Comparison of ENCODE assay signal across 16 cellular contexts in the genomic region with DNA sequence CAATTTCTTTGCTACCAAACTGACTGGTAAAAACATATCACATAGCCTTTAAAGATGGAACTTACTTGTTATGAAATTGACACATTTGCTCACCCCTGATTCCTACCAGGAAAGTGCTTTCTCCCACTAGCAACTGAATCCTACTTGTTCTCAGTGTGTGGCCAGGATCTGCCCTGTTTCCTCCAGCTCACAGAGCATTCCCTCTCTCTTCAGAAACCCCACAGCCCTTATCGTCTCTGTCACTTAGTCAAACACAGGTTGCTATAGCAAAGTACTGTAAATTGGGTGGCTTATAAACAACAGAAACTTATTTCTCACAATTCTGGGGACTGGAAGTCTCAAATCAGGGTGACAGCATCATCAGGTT.
A peak's percentile ranks its signal among the peaks of the same experiment; 100 is the strongest.
DNase-seq lines count a peak whose midpoint lies in the region; ATAC-seq and TF ChIP-seq lines count a peak whose summit lies in the region.
"Had no signal": no experiment of that assay in that cellular context is flagged by ENCODE, and none has a peak within 500 bp of the region (broad histone marks: within the 10 kb centered on the region; RNA-seq: fewer than 3 reads in every experiment).

No MANE protein-coding gene starts in this region.

- DNase-seq in EH (ENCODE audit: low read depth) (peak; percentile 80), SK-N-SH (no peak), fibroblast of lung (ENCODE audit: low read depth in 2 of 2) (peak in 1 of 2 donors; percentile 74), sciatic nerve (ENCODE audit: low spot score) (no peak), prostate gland (ENCODE audit: low spot score) (no peak), omental fat pad (ENCODE audit: low spot score) (no peak), KBM-7 (no peak)
- DNase-seq: activated naive CD8-positive, alpha-beta T cell treated with anti-CD3 and anti-CD28 coated beads, Interleukin-2, amount 50 U/mL, for 24 hours; CD4-positive, CD25-positive, alpha-beta regulatory T cell; naive B cell; NCI-H2081 treated with DMSO at 0.1 percent for 48 hours; stimulated activated naive CD8-positive, alpha-beta T cell treated with anti-CD3 and anti-CD28 coated beads, Interleukin-15, Interleukin-2, amounts not matched to agents 100 U/mL and 50 U/mL, for 24 hours had no signal

- intact Hi-C loops in sciatic nerve (cut with DNase I) (no loop called here), prostate gland (cut with DNase I) (no loop called here)

- in situ Hi-C loops in KBM-7 (cut with MboI; ENCODE audit: low pct_unique_long_range_greater_than_20kb, low sequenced_read_pairs): no loop called here

- no peak overlapping the region; the same call in 1 of the 2 replicates for H2AFZ ChIP-seq in SK-N-SH (ENCODE audit: low read depth)
- peak overlapping the region; percentile 34 for H2AFZ ChIP-seq in fibroblast of lung (ENCODE audit: low read length)

- no peaks in the 10 kb centered on the region for H3K79me2 ChIP-seq in SK-N-SH (ENCODE audit: insufficient read depth)
- no peaks in the 10 kb centered on the region for H3K79me2 ChIP-seq in fibroblast of lung (ENCODE audit: control insufficient read depth, insufficient read depth, low read length)

- H3K9ac ChIP-seq in SK-N-SH: peak overlapping the region; percentile 81
- peak overlapping the region; percentile 65 for H3K9ac ChIP-seq in fibroblast of lung (ENCODE audit: insufficient read depth, low read length)

- peak; percentile 64 for ATAC-seq in sciatic nerve
- no peak for ATAC-seq in omental fat pad (ENCODE audit: low FRiP score)
- ATAC-seq in HG03108 (IDR thresholded peaks at IDR 0.05; ENCODE audit: unreplicated experiment): no peak
- ATAC-seq: WTC11 had no signal

- no peaks in the 10 kb centered on the region for H4K20me1 ChIP-seq in SK-N-SH (ENCODE audit: insufficient read depth)
- no peaks in the 10 kb centered on the region for H4K20me1 ChIP-seq in fibroblast of lung (ENCODE audit: control insufficient read depth, extremely low read depth, insufficient read depth, low read length)

- no peaks in the 10 kb centered on the region for H3K27me3 ChIP-seq in SK-N-SH (ENCODE audit: insufficient read depth)
- H3K27me3 ChIP-seq in fibroblast of lung (ENCODE audit: control insufficient read depth, insufficient read depth, low read length): no peaks in the 10 kb centered on the region
- H3K27me3 ChIP-seq in prostate gland (replicated peaks; ENCODE audit: insufficient read depth): no peaks in the 10 kb centered on the region
- H3K27me3 ChIP-seq: MG63, right atrium auricular region had no signal

- no peaks in the 10 kb centered on the region for H3K9me3 ChIP-seq in SK-N-SH
- H3K9me3 ChIP-seq in fibroblast of lung (ENCODE audit: control insufficient read depth, insufficient read depth, low read depth, low read length): no peaks in the 10 kb centered on the region
- H3K9me3 ChIP-seq in prostate gland: no peaks in the 10 kb centered on the region
- H3K9me3 ChIP-seq: MG63, right atrium auricular region had no signal

- no peak for TF ChIP-seq EP300 in SK-N-SH (IDR thresholded peaks at IDR 0.05; ENCODE audit: borderline replicate concordance in 1 of 2, low read depth in 1 of 2, low read length in 1 of 2)

- no peak for TF ChIP-seq RAD21 in SK-N-SH (IDR thresholded peaks at IDR 0.05; ENCODE audit: low read length)

- no peak for TF ChIP-seq POLR2A in prostate gland (IDR thresholded peaks at IDR 0.05)

- H3K4me1 ChIP-seq in SK-N-SH (ENCODE audit: control insufficient read depth in 1 of 2, insufficient read depth in 2 of 2, low read depth in 1 of 2, low read length in 1 of 2) (peaks cover 4 to 31% of the 10 kb centered on the region in 2 experiments; a peak in 3 of 4 replicates), fibroblast of lung (ENCODE audit: control insufficient read depth, extremely low read depth, insufficient read depth, low read length) (peaks cover 26% of the 10 kb centered on the region), prostate gland (replicated peaks) (no peaks in the 10 kb centered on the region)
- H3K4me1 ChIP-seq: right atrium auricular region had no signal

- CTCF ChIA-PET in SK-N-SH (lab: Yijun Ruan, JAX): no interaction called here

- peak overlapping the region; percentile 56 for H3K4me2 ChIP-seq in SK-N-SH
- H3K4me2 ChIP-seq in fibroblast of lung (ENCODE audit: extremely low read depth, insufficient read depth, low read length): peak overlapping the region; percentile 91

- H3K27ac ChIP-seq in SK-N-SH (ENCODE audit: low read depth in 2 of 2, low read length in 1 of 2): peak overlapping the region; percentile 40 to 99; a peak in 3 of 4 replicates
- H3K27ac ChIP-seq in fibroblast of lung (ENCODE audit: insufficient read depth, low read length): peak overlapping the region; percentile 98
- H3K27ac ChIP-seq in prostate gland: no peak overlapping the region
- H3K27ac ChIP-seq: right atrium auricular region had no signal

- 54% methylated on average over 1 of the region's 1 CpG for WGBS in SK-N-SH (ENCODE audit: low lambda C conversion rate)
- 34% methylated on average over 1 of the region's 1 CpG for WGBS in prostate gland

- TF ChIP-seq CTCF in SK-N-SH (IDR thresholded peaks at IDR 0.05) (no peak), fibroblast of lung (conservative IDR thresholded peaks at IDR 0.05 in 1 of 2, IDR thresholded peaks at IDR 0.05 in 1 of 2; ENCODE audit: low read depth in 1 of 2, low read length in 2 of 2) (no peak), prostate gland (IDR thresholded peaks at IDR 0.05) (no peak), omental fat pad (IDR thresholded peaks at IDR 0.05) (no peak)

- no peaks in the 10 kb centered on the region for H3K9me2 ChIP-seq in SK-N-SH

- POLR2A ChIA-PET in SK-N-SH (lab: Yijun Ruan, JAX): no interaction called here

- H3K36me3 ChIP-seq in SK-N-SH (replicated peaks in 1 of 2; ENCODE audit: control insufficient read depth in 1 of 2, insufficient read depth in 2 of 2, low read length in 1 of 2): no peaks in the 10 kb centered on the region
- no peaks in the 10 kb centered on the region for H3K36me3 ChIP-seq in fibroblast of lung (ENCODE audit: control insufficient read depth, insufficient read depth, low read length)
- no peaks in the 10 kb centered on the region for H3K36me3 ChIP-seq in prostate gland
- H3K36me3 ChIP-seq: MG63, right atrium auricular region had no signal

- peaks cover 45% of the 10 kb centered on the region for H3F3A ChIP-seq in SK-N-SH (replicated peaks; ENCODE audit: insufficient read depth)

- H3K4me3 ChIP-seq in SK-N-SH (ENCODE audit: low read depth in 2 of 2, low read length in 1 of 2) (peak overlapping the region in 1 of 2 experiments; percentile 7; a peak in 1 of 4 replicates), fibroblast of lung (replicated peaks in 1 of 4; ENCODE audit: control extremely low read depth in 1 of 4, insufficient read depth in 1 of 4, low read depth in 3 of 4, low read length in 4 of 4) (peak overlapping the region in 2 of 4 experiments; percentile 2 to 8), prostate gland (no peak overlapping the region)
- H3K4me3 ChIP-seq: MG63, right atrium auricular region had no signal

TF ChIP-seq in SK-N-SH, 30 proteins besides CTCF, POLR2A, EP300 and RAD21:
- TF ChIP-seq MXI1 (IDR thresholded peaks at IDR 0.05; ENCODE audit: low read depth, low read length): no peak
- no peak for TF ChIP-seq GABPA (IDR thresholded peaks at IDR 0.05; ENCODE audit: low read depth)
- TF ChIP-seq NRF1 (IDR thresholded peaks at IDR 0.05; ENCODE audit: low read depth, low read length): no peak
- no peak for TF ChIP-seq USF2 (IDR thresholded peaks at IDR 0.05; ENCODE audit: borderline replicate concordance, low read depth, low read length)
- no peak for TF ChIP-seq MEF2A (IDR thresholded peaks at IDR 0.05; ENCODE audit: borderline replicate concordance, low read depth)
- no peak for TF ChIP-seq FOXJ3 (CRISPR knock-in tag; IDR thresholded peaks at IDR 0.05)
- TF ChIP-seq FOXM1 (IDR thresholded peaks at IDR 0.05; ENCODE audit: low read depth): no peak
- TF ChIP-seq GATA2 (CRISPR knock-in tag; IDR thresholded peaks at IDR 0.05): no peak
- no peak for TF ChIP-seq EZH2phosphoT487 (IDR thresholded peaks at IDR 0.05; ENCODE audit: borderline replicate concordance, low read depth)
- TF ChIP-seq, protein P1, sequence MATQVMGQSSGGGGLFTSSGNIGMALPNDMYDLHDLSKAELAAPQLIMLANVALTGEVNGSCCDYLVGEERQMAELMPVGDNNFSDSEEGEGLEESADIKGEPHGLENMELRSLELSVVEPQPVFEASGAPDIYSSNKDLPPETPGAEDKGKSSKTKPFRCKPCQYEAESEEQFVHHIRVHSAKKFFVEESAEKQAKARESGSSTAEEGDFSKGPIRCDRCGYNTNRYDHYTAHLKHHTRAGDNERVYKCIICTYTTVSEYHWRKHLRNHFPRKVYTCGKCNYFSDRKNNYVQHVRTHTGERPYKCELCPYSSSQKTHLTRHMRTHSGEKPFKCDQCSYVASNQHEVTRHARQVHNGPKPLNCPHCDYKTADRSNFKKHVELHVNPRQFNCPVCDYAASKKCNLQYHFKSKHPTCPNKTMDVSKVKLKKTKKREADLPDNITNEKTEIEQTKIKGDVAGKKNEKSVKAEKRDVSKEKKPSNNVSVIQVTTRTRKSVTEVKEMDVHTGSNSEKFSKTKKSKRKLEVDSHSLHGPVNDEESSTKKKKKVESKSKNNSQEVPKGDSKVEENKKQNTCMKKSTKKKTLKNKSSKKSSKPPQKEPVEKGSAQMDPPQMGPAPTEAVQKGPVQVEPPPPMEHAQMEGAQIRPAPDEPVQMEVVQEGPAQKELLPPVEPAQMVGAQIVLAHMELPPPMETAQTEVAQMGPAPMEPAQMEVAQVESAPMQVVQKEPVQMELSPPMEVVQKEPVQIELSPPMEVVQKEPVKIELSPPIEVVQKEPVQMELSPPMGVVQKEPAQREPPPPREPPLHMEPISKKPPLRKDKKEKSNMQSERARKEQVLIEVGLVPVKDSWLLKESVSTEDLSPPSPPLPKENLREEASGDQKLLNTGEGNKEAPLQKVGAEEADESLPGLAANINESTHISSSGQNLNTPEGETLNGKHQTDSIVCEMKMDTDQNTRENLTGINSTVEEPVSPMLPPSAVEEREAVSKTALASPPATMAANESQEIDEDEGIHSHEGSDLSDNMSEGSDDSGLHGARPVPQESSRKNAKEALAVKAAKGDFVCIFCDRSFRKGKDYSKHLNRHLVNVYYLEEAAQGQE (IDR thresholded peaks at IDR 0.05; ENCODE audit: low read depth, low read length): no peak

Comparison
In these comparisons a context has a peak if more than half of its experiments do, and no peak if none do; other contexts are left out.
1. H3K27ac ChIP-seq: peak in SK-N-SH (2 of 2) and fibroblast of lung (single experiment); none in prostate gland (0 of 2).